In the genomic region with DNA sequence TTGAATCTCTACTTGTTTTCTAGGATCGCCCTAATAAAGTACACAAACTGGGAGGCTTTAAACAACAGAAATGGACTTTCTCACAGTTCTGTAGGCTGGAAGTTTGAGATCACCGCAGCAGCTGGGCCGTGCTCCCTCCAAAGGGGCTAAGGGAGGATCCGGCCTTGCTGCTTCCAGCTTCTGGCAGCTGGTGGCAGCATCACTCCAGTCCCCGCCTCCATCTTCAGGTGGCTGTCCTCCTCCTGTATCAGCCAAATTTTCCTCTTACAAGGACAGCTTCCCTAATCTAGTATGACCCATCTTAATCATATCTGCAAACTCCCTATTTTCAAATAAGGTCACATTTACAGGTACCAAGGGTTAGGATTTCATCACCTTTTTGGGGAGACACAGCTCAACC, we compare ENCODE assay signal across 7 cellular contexts.
DNase-seq lines count a peak whose midpoint lies in the region; ATAC-seq, FAIRE-seq and TF ChIP-seq lines count a peak whose summit lies in the region.
"Not testable (repeated sequence)": the region's sequence is repeated elsewhere in the genome, so short reads cannot be mapped to it uniquely, and the experiment has no call there.

No MANE protein-coding gene starts in this region.

- not testable (repeated sequence) for H3K9me3 ChIP-seq in iPS-20b (ENCODE audit: insufficient read depth, low read depth, low read length)

- ATAC-seq in HG03095 (IDR thresholded peaks at IDR 0.05; ENCODE audit: unreplicated experiment), result peak; percentile 41

- H3K4me1 ChIP-seq in iPS-20b (ENCODE audit: insufficient read depth, low read length); rectal smooth muscle tissue (ENCODE audit: control insufficient read depth, insufficient read depth, low read length): not testable (repeated sequence)

- H3K27me3 ChIP-seq in bronchial epithelial cell (ENCODE audit: control insufficient read depth, insufficient read depth, low read length); iPS-20b (ENCODE audit: insufficient read depth, low read length); rectal smooth muscle tissue (ENCODE audit: control insufficient read depth, insufficient read depth, low read length): not testable (repeated sequence)

- peak; percentile 41 for DNase-seq in NCI-H345 (lab: John Stamatoyannopoulos, UW)
- peak; percentile 21 for DNase-seq in bronchial epithelial cell (ENCODE audit: low read depth)

- TF ChIP-seq CTCF in GM12872 (IDR thresholded peaks at IDR 0.05; ENCODE audit: insufficient read depth, low read depth, low read length) (peak; percentile 64), VCaP (conservative IDR thresholded peaks at IDR 0.05) (peak; percentile 76), bronchial epithelial cell (IDR thresholded peaks at IDR 0.05; ENCODE audit: insufficient read depth, low read length, severe bottlenecking) (peak; percentile 66)

- not testable (repeated sequence) for H3K4me3 ChIP-seq in bronchial epithelial cell (ENCODE audit: low read depth, low read length); iPS-20b (ENCODE audit: low read length); rectal smooth muscle tissue (ENCODE audit: low read length)

- FAIRE-seq in bronchial epithelial cell (lab: Jason Lieb, UNC), result not testable (repeated sequence)

- H3K27ac ChIP-seq in VCaP (peak overlapping the region; percentile 77), rectal smooth muscle tissue (ENCODE audit: low read depth, low read length) (peak overlapping the region; percentile 67)
- not testable (repeated sequence) for H3K27ac ChIP-seq in iPS-20b (ENCODE audit: low read length)

- H3K36me3 ChIP-seq in bronchial epithelial cell (ENCODE audit: control insufficient read depth, insufficient read depth, low read length); iPS-20b (ENCODE audit: insufficient read depth, low read depth, low read length); rectal smooth muscle tissue (ENCODE audit: control insufficient read depth, insufficient read depth, low read length): not testable (repeated sequence)

- H3K9ac ChIP-seq in iPS-20b (ENCODE audit: low read depth, low read length), result peak overlapping the region; percentile 49; the same call in 1 of the 2 replicates
- not testable (repeated sequence) for H3K9ac ChIP-seq in rectal smooth muscle tissue (ENCODE audit: low read length)
